Comparison of ENCODE assay signal across 8 cellular contexts in genomic region chr3:35639251-35640185, GRCh38. TPM values are rescaled to one million over a fixed set of nuclear protein-coding genes. Genes with fewer than 3 reads are reported as not detected.
DNase-seq lines count a peak whose midpoint lies in the region; ATAC-seq lines count a peak whose summit lies in the region.

Gene ARPP21, plus strand, starts transcription at chr3:35639525. Its CDS starts 42,227 bp downstream, at chr3:35681752.

- H3K27me3 Mint-ChIP-seq in activated CD4-positive, alpha-beta T cell treated with anti-CD3 and anti-CD28 coated beads, Interleukin-2, amount 10 ng/mL, durations not matched to agents 24 days and 14 days, result peaks cover 37% of the 10 kb centered on the region

- no peaks in the 10 kb centered on the region for H3K27me3 ChIP-seq in layer of hippocampus (ENCODE audit: control insufficient read depth, insufficient read depth, low read length)
- peaks cover 8 to 21% of the 10 kb centered on the region in 2 donors for H3K27me3 ChIP-seq in stomach smooth muscle (ENCODE audit: control insufficient read depth in 1 of 2, insufficient read depth in 2 of 2, low read length in 2 of 2)

- no peaks in the 10 kb centered on the region for H3K36me3 Mint-ChIP-seq in activated CD4-positive, alpha-beta T cell treated with anti-CD3 and anti-CD28 coated beads, Interleukin-2, amount 10 ng/mL, durations not matched to agents 24 days and 14 days (ENCODE audit: low read depth)

- no peak within 1 kb of the TSS for H3K27ac Mint-ChIP-seq in activated CD4-positive, alpha-beta T cell treated with anti-CD3 and anti-CD28 coated beads, Interleukin-2, amount 10 ng/mL, durations not matched to agents 24 days and 14 days

- ATAC-seq in HG02970 (IDR thresholded peaks at IDR 0.05; ENCODE audit: low FRiP score, unreplicated experiment), result no peak

- H3K9ac ChIP-seq in stomach smooth muscle (ENCODE audit: low read length in 2 of 2), result no peak within 1 kb of the TSS

- DNase-seq in activated CD4-positive, alpha-beta T cell treated with anti-CD3 and anti-CD28 coated beads, Interleukin-2, amount 10 ng/mL, durations not matched to agents 24 days and 14 days, result no peak
- DNase-seq in activated CD4-positive, alpha-beta T cell treated with anti-CD3 and anti-CD28 coated beads, Interleukin-2, amount 50 U/mL, for 1 hour, result no peak
- DNase-seq in NCI-H2029 (lab: John Stamatoyannopoulos, UW) (peak; percentile 34), cerebellar cortex (ENCODE audit: low spot score) (peak; percentile 84), GF-D8 (lab: John Stamatoyannopoulos, UW) (no peak)

- H3K4me3 ChIP-seq in stomach smooth muscle (ENCODE audit: low read length in 2 of 2), result peak within 1 kb of the TSS; percentile 71 to 80

- no peaks in the 10 kb centered on the region for H3K9me3 ChIP-seq in stomach smooth muscle (ENCODE audit: control insufficient read depth in 2 of 2, low read length in 2 of 2)

- H3K27ac ChIP-seq in layer of hippocampus (ENCODE audit: low read depth, low read length), result peak within 1 kb of the TSS; percentile 82
- H3K27ac ChIP-seq in stomach smooth muscle (ENCODE audit: low read length), result no peak within 1 kb of the TSS

- H3K9me3 Mint-ChIP-seq in activated CD4-positive, alpha-beta T cell treated with anti-CD3 and anti-CD28 coated beads, Interleukin-2, amount 10 ng/mL, durations not matched to agents 24 days and 14 days, result no peaks in the 10 kb centered on the region

- no peaks in the 10 kb centered on the region for H3K36me3 ChIP-seq in stomach smooth muscle (ENCODE audit: control insufficient read depth in 2 of 2, insufficient read depth in 2 of 2, low read length in 2 of 2)

- peaks cover 4% of the 10 kb centered on the region for H3K4me1 Mint-ChIP-seq in activated CD4-positive, alpha-beta T cell treated with anti-CD3 and anti-CD28 coated beads, Interleukin-2, amount 10 ng/mL, durations not matched to agents 24 days and 14 days

- intact Hi-C loops in activated CD4-positive, alpha-beta T cell treated with anti-CD3 and anti-CD28 coated beads, Interleukin-2, amount 10 ng/mL, durations not matched to agents 24 days and 14 days (cut with micrococcal nuclease), result no loop called here

- H3K4me1 ChIP-seq in stomach smooth muscle (ENCODE audit: control insufficient read depth, insufficient read depth, low read length), result peaks cover 7% of the 10 kb centered on the region

- peak within 1 kb of the TSS; percentile 57 for H3K4me3 Mint-ChIP-seq in activated CD4-positive, alpha-beta T cell treated with anti-CD3 and anti-CD28 coated beads, Interleukin-2, amount 10 ng/mL, durations not matched to agents 24 days and 14 days

RNA-seq across cellular contexts. Expression of gene ARPP21, which starts in this region (rescaled TPM):
- total RNA-seq in activated CD4-positive, alpha-beta T cell treated with anti-CD3 and anti-CD28 coated beads, Interleukin-2, amount 10 ng/mL, durations not matched to agents 24 days and 14 days, result not detected in 2 replicates

Comparison
In these comparisons a context has a peak if more than half of its experiments do, and no peak if none do; other contexts are left out.
1. DNase-seq: peak in NCI-H2029 (single experiment) and cerebellar cortex (single experiment); none in activated CD4-positive, alpha-beta T cell treated with anti-CD3 and anti-CD28 coated beads, Interleukin-2, amount 10 ng/mL, durations not matched to agents 24 days and 14 days (single experiment), activated CD4-positive, alpha-beta T cell treated with anti-CD3 and anti-CD28 coated beads, Interleukin-2, amount 50 U/mL, for 1 hour (single experiment) and GF-D8 (single experiment).